17 cellular contexts compared by ENCODE assay signal in genomic region chr2:100136310-100136709, GRCh38. TPM values are rescaled to one million over a fixed set of nuclear protein-coding genes. Genes with fewer than 3 reads are reported as not detected.
A peak's percentile ranks its signal among the peaks of the same experiment; 100 is the strongest.
DNase-seq lines count a peak whose midpoint lies in the region; ATAC-seq and TF ChIP-seq lines count a peak whose summit lies in the region.
"Had no signal": no experiment of that assay in that cellular context is flagged by ENCODE, and none has a peak within 500 bp of the region (broad histone marks: within the 10 kb centered on the region; RNA-seq: fewer than 3 reads in every experiment).

No MANE protein-coding gene starts in this region.

- peak; percentile 45 for DNase-seq in GM12864 (ENCODE audit: low read depth)
- peak; percentile 24 for DNase-seq in OCI-LY7 (ENCODE audit: low spot score)
- DNase-seq in LoVo (ENCODE audit: low spot score), result no peak
- DNase-seq in CD8-positive, alpha-beta memory T cell, result no peak
- DNase-seq in T-helper 2 cell treated with Interferon-gamma antibody and Interleukin-4, amounts not matched to agents 5 μg/mL and 100 μg/mL, for 36 hours (ENCODE audit: low spot score), result no peak
- DNase-seq: activated CD8-positive, alpha-beta memory T cell treated with anti-CD3 and anti-CD28 coated beads, Interleukin-2, amount 10 ng/mL, durations not matched to agents 7 days and 5 days; esophagus squamous epithelium; nephron progenitor cell; psoas muscle; spleen had no signal

- H3K4me2 ChIP-seq in BLaER1, result peak overlapping the region; percentile 42; the same call in 1 of the 2 replicates
- no peak overlapping the region for H3K4me2 ChIP-seq in OCI-LY7 (ENCODE audit: low read length)
- H3K4me2 ChIP-seq: KMS-11 had no signal

- H3K9ac ChIP-seq in BLaER1, result no peak overlapping the region
- H3K9ac ChIP-seq: KMS-11 had no signal

- no TSS peak for BruUV-seq in OCI-LY7 (replicated peaks; lab: Mats Ljungman, UMichigan)

- H3K36me3 Mint-ChIP-seq in CD8-positive, alpha-beta memory T cell, result no peaks in the 10 kb centered on the region
- H3K36me3 Mint-ChIP-seq in T-helper 2 cell treated with Interferon-gamma antibody and Interleukin-4, amounts not matched to agents 5 μg/mL and 100 μg/mL, for 36 hours (ENCODE audit: low read depth), result no peaks in the 10 kb centered on the region
- H3K36me3 Mint-ChIP-seq: activated CD8-positive, alpha-beta memory T cell treated with anti-CD3 and anti-CD28 coated beads, Interleukin-2, amount 10 ng/mL, durations not matched to agents 7 days and 5 days; activated naive CD4-positive, alpha-beta T cell treated with anti-CD3 and anti-CD28 coated beads, Interleukin-2, amount 50 U/mL, for 24 hours had no signal

- H3K79me2 ChIP-seq in OCI-LY7 (ENCODE audit: insufficient read depth, low read depth, low read length), result peaks cover 100% of the 10 kb centered on the region

- POLR2A ChIA-PET in OCI-LY7 (lab: Charles Lee), result no interaction called here
- POLR2A ChIA-PET in CD8-positive, alpha-beta memory T cell (lab: Charles Lee), result no interaction called here

- H3K9me2 ChIP-seq in OCI-LY7 (ENCODE audit: insufficient read depth, low read length), result no peaks in the 10 kb centered on the region

- TF ChIP-seq CTCF in GM12864 (IDR thresholded peaks at IDR 0.05; ENCODE audit: low read depth, low read length, missing control alignments), result no peak
- no peak for TF ChIP-seq CTCF in OCI-LY7 (conservative IDR thresholded peaks at IDR 0.05; ENCODE audit: low read length)

- no peak overlapping the region for H2AFZ ChIP-seq in OCI-LY7 (ENCODE audit: low read length)

- H3K4me3 ChIP-seq in BLaER1 (no peak overlapping the region), GM12864 (ENCODE audit: low read depth, low read length) (no peak overlapping the region), OCI-LY7 (ENCODE audit: low read depth, low read length, poor library complexity, severe bottlenecking) (no peak overlapping the region)
- H3K4me3 ChIP-seq in CD8-positive, alpha-beta memory T cell (ENCODE audit: low read length), result no peak overlapping the region
- H3K4me3 ChIP-seq: esophagus squamous epithelium, psoas muscle, SK-N-MC, spleen had no signal

- H4K20me1 ChIP-seq in BLaER1 (peaks cover 8% of the 10 kb centered on the region; the same call in 1 of the 2 replicates), OCI-LY7 (ENCODE audit: insufficient read depth, low read length) (peaks cover 19% of the 10 kb centered on the region)

- H3K4me1 Mint-ChIP-seq in CD8-positive, alpha-beta memory T cell, result peaks cover 3 to 19% (median 6%) of the 10 kb centered on the region in 3 donors
- peaks cover 26% of the 10 kb centered on the region for H3K4me1 Mint-ChIP-seq in T-helper 2 cell treated with Interferon-gamma antibody and Interleukin-4, amounts not matched to agents 5 μg/mL and 100 μg/mL, for 36 hours (ENCODE audit: low read depth)

- no peaks in the 10 kb centered on the region for H3K27me3 ChIP-seq in BLaER1
- H3K27me3 ChIP-seq in CD8-positive, alpha-beta memory T cell (ENCODE audit: insufficient read depth, low read length, poor library complexity, severe bottlenecking), result no peaks in the 10 kb centered on the region
- H3K27me3 ChIP-seq: esophagus squamous epithelium, spleen had no signal

- intact Hi-C loops in OCI-LY7 (cut with micrococcal nuclease; ENCODE audit: unreplicated experiment), result no loop called here

- H3K27ac ChIP-seq in BLaER1 (no peak overlapping the region), OCI-LY7 (ENCODE audit: low read depth, low read length, poor library complexity, severe bottlenecking) (no peak overlapping the region)
- no peak overlapping the region for H3K27ac ChIP-seq in CD8-positive, alpha-beta memory T cell (ENCODE audit: low read depth, low read length)
- H3K27ac ChIP-seq: esophagus squamous epithelium, KMS-11, psoas muscle, SK-N-MC had no signal

- H3K9me3 Mint-ChIP-seq in CD8-positive, alpha-beta memory T cell, result no peaks in the 10 kb centered on the region
- no peaks in the 10 kb centered on the region for H3K9me3 Mint-ChIP-seq in T-helper 2 cell treated with Interferon-gamma antibody and Interleukin-4, amounts not matched to agents 5 μg/mL and 100 μg/mL, for 36 hours
- H3K9me3 Mint-ChIP-seq: activated naive CD4-positive, alpha-beta T cell treated with anti-CD3 and anti-CD28 coated beads, Interleukin-2, amount 50 U/mL, for 24 hours; nephron progenitor cell had no signal

- no peak overlapping the region for H3K27ac Mint-ChIP-seq in CD8-positive, alpha-beta memory T cell
- no peak overlapping the region for H3K27ac Mint-ChIP-seq in T-helper 2 cell treated with Interferon-gamma antibody and Interleukin-4, amounts not matched to agents 5 μg/mL and 100 μg/mL, for 36 hours
- H3K27ac Mint-ChIP-seq: activated CD8-positive, alpha-beta memory T cell treated with anti-CD3 and anti-CD28 coated beads, Interleukin-2, amount 10 ng/mL, durations not matched to agents 7 days and 5 days; activated naive CD4-positive, alpha-beta T cell treated with anti-CD3 and anti-CD28 coated beads, Interleukin-2, amount 50 U/mL, for 24 hours; nephron progenitor cell had no signal

- H3K27me3 Mint-ChIP-seq in CD8-positive, alpha-beta memory T cell, result peaks cover 0 to 4% of the 10 kb centered on the region in 2 donors
- H3K27me3 Mint-ChIP-seq in T-helper 2 cell treated with Interferon-gamma antibody and Interleukin-4, amounts not matched to agents 5 μg/mL and 100 μg/mL, for 36 hours (ENCODE audit: low read depth), result peaks cover 7% of the 10 kb centered on the region
- H3K27me3 Mint-ChIP-seq: activated naive CD4-positive, alpha-beta T cell treated with anti-CD3 and anti-CD28 coated beads, Interleukin-2, amount 50 U/mL, for 24 hours had no signal

- ATAC-seq in HG02678 (IDR thresholded peaks at IDR 0.05; ENCODE audit: unreplicated experiment) (peak; percentile 50), HG02571 (IDR thresholded peaks at IDR 0.05; ENCODE audit: unreplicated experiment) (no peak)
- ATAC-seq: activated CD8-positive, alpha-beta memory T cell treated with anti-CD3 and anti-CD28 coated beads, Interleukin-2, amount 10 ng/mL, durations not matched to agents 7 days and 5 days; psoas muscle had no signal

- H3K4me3 Mint-ChIP-seq in CD8-positive, alpha-beta memory T cell, result no peak overlapping the region
- no peak overlapping the region for H3K4me3 Mint-ChIP-seq in T-helper 2 cell treated with Interferon-gamma antibody and Interleukin-4, amounts not matched to agents 5 μg/mL and 100 μg/mL, for 36 hours
- H3K4me3 Mint-ChIP-seq: activated CD8-positive, alpha-beta memory T cell treated with anti-CD3 and anti-CD28 coated beads, Interleukin-2, amount 10 ng/mL, durations not matched to agents 7 days and 5 days; activated naive CD4-positive, alpha-beta T cell treated with anti-CD3 and anti-CD28 coated beads, Interleukin-2, amount 50 U/mL, for 24 hours; nephron progenitor cell had no signal

- no peaks in the 10 kb centered on the region for H3K36me3 ChIP-seq in BLaER1
- peaks cover 87% of the 10 kb centered on the region for H3K36me3 ChIP-seq in OCI-LY7 (ENCODE audit: insufficient read depth, low read length)
- no peaks in the 10 kb centered on the region for H3K36me3 ChIP-seq in CD8-positive, alpha-beta memory T cell (ENCODE audit: insufficient read depth, low read length)
- H3K36me3 ChIP-seq: esophagus squamous epithelium had no signal

- CTCF ChIA-PET in OCI-LY7 (lab: Charles Lee; ENCODE audit: unreplicated experiment), result no interaction called here
- CTCF ChIA-PET in CD8-positive, alpha-beta memory T cell (lab: Charles Lee), result no interaction called here

- H3K4me1 ChIP-seq in BLaER1 (peaks cover 66% of the 10 kb centered on the region), OCI-LY7 (ENCODE audit: insufficient read depth, low read length, poor library complexity, severe bottlenecking) (peaks cover 55% of the 10 kb centered on the region)
- peaks cover 35% of the 10 kb centered on the region for H3K4me1 ChIP-seq in CD8-positive, alpha-beta memory T cell (ENCODE audit: insufficient read depth, low read length)
- H3K4me1 ChIP-seq: esophagus squamous epithelium, psoas muscle had no signal

- H3K9me3 ChIP-seq in BLaER1, result peaks cover 3% of the 10 kb centered on the region; the same call in 1 of the 2 replicates
- H3K9me3 ChIP-seq in OCI-LY7 (ENCODE audit: low read length), result no peaks in the 10 kb centered on the region
- H3K9me3 ChIP-seq in CD8-positive, alpha-beta memory T cell (ENCODE audit: low read length), result no peaks in the 10 kb centered on the region
- H3K9me3 ChIP-seq: esophagus squamous epithelium, psoas muscle, spleen had no signal

RNA-seq across cellular contexts. Expression of gene AFF3, which starts 6.1 kb away (rescaled TPM):
- 133 and 162 TPM in 2 replicates for total RNA-seq in OCI-LY7 (2014; rRNA removed; shearing (Covaris generic))
- 131 and 162 TPM in 2 replicates for total RNA-seq in OCI-LY7 (2022)
- under 1 TPM; 0.48 to 0.53 TPM for total RNA-seq in CD8-positive, alpha-beta memory T cell
- polyA plus RNA-seq in CD8-positive, alpha-beta memory T cell, result 1.3 TPM
- polyA plus RNA-seq: keratinocyte had no signal

Comparison
In these comparisons a context has a peak if more than half of its experiments do, and no peak if none do; other contexts are left out.
1. DNase-seq: peak in GM12864 (single experiment) and OCI-LY7 (single experiment); none in LoVo (single experiment), CD8-positive, alpha-beta memory T cell (0 of 5) and T-helper 2 cell treated with Interferon-gamma antibody and Interleukin-4, amounts not matched to agents 5 μg/mL and 100 μg/mL, for 36 hours (single experiment).
2. RNA of gene AFF3, which starts 6.1 kb away (total RNA-seq): 131 to 162 TPM in OCI-LY7; 0.48 to 0.53 TPM in CD8-positive, alpha-beta memory T cell; every median in the first group is over 10 times any median in the second.